Comparison of ENCODE assay signal across 1 cellular context in the genomic region with DNA sequence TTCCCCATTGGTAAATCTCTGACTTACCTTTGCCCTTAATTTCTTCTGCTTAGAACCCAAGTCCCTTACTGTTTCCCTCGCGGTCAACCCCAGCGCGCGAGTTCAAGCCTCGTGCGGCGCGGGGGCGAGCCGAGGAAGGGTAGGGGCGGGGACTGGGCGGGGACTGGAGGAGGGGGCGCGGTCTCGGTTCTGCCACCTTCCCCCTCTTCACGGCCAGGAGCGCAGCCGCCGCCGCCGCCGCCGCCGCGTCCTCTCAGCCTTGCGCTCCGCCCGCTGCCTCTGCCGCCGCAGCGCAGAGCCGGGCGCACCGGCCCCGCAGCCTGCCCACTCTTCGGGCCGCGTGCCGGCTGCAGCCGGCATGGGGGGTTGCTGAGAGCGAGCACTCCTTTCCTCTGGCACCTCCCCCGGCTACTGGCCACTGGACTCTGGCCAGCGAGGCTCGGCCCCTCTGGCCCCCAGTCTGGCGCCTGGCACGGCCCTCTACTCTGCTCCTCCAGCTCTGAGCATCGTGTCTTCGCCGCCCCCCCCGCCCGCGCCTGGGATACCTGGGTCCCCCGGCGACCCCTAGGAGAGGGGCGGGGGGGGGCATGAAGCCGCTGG.
TF ChIP-seq lines count a peak whose summit lies in the region.

A gene with protein sequence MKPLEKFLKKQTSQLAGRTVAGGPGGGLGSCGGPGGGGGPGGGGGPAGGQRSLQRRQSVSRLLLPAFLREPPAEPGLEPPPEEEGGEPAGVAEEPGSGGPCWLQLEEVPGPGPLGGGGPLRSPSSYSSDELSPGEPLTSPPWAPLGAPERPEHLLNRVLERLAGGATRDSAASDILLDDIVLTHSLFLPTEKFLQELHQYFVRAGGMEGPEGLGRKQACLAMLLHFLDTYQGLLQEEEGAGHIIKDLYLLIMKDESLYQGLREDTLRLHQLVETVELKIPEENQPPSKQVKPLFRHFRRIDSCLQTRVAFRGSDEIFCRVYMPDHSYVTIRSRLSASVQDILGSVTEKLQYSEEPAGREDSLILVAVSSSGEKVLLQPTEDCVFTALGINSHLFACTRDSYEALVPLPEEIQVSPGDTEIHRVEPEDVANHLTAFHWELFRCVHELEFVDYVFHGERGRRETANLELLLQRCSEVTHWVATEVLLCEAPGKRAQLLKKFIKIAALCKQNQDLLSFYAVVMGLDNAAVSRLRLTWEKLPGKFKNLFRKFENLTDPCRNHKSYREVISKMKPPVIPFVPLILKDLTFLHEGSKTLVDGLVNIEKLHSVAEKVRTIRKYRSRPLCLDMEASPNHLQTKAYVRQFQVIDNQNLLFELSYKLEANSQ (plus strand): TSS at position 196 of the 600 bp plus-strand sequence. CDS start 392 bp downstream, at position 588.

TF ChIP-seq in H1, 55 proteins besides CTCF, POLR2A, EP300 and RAD21 (continued from another document):
- TF ChIP-seq SIN3A (conservative IDR thresholded peaks at IDR 0.05 in 1 of 2, IDR thresholded peaks at IDR 0.05 in 1 of 2; ENCODE audit: low read depth in 1 of 2, low read length in 2 of 2) (0 out of 4 replicates have a peak, but pooled peaks of 1 of the 2 experiments have one; percentile 30), SIX5 (IDR thresholded peaks at IDR 0.05; ENCODE audit: low read depth, low read length) (no peak), EGR1 (IDR thresholded peaks at IDR 0.05; ENCODE audit: borderline replicate concordance, low read depth, low read length) (peak; percentile 80), RFX5 (IDR thresholded peaks at IDR 0.05; ENCODE audit: borderline replicate concordance, low read depth, low read length) (no peak), EZH2 (IDR thresholded peaks at IDR 0.05; ENCODE audit: low read depth, low read length, severe bottlenecking) (no peak), POLR2AphosphoS5 (IDR thresholded peaks at IDR 0.05; ENCODE audit: low read depth, low read length) (0 out of 2 replicates have a peak, but pooled peaks have one; percentile 26), JUND (IDR thresholded peaks at IDR 0.05; ENCODE audit: low read length) (no peak), YY1 (IDR thresholded peaks at IDR 0.05; ENCODE audit: low read depth, low read length) (no peak), TAF1 (IDR thresholded peaks at IDR 0.05; ENCODE audit: low read depth, low read length) (peak; percentile 61; the same call in 1 of the 2 replicates), MAX (IDR thresholded peaks at IDR 0.05) (peak; percentile 80), KDM1A (IDR thresholded peaks at IDR 0.05; ENCODE audit: borderline replicate concordance, low read length) (no peak), TCF12 (IDR thresholded peaks at IDR 0.05; ENCODE audit: low read depth, low read length) (no peak), SP2 (IDR thresholded peaks at IDR 0.05; ENCODE audit: low read length) (no peak), PHF8 (conservative IDR thresholded peaks at IDR 0.05; ENCODE audit: low read depth, low read length) (peak; percentile 51; the same call in 1 of the 2 replicates), RXRA (IDR thresholded peaks at IDR 0.05; ENCODE audit: insufficient read depth, low read depth, low read length) (no peak), CHD2 (IDR thresholded peaks at IDR 0.05; ENCODE audit: low read length) (no peak), BRCA1 (IDR thresholded peaks at IDR 0.05; ENCODE audit: low read depth, low read length) (no peak), CHD1 (IDR thresholded peaks at IDR 0.05; ENCODE audit: low read depth, low read length) (no peak), MAFK (IDR thresholded peaks at IDR 0.05; ENCODE audit: low read depth, low read length) (no peak), NRF1 (IDR thresholded peaks at IDR 0.05; ENCODE audit: low read depth, low read length) (no peak), ZNF274 (IDR thresholded peaks at IDR 0.05; ENCODE audit: borderline replicate concordance, extremely low read depth, low read length) (no peak), JUN (IDR thresholded peaks at IDR 0.05; ENCODE audit: low read depth, low read length) (no peak), CBX5 (IDR thresholded peaks at IDR 0.05; ENCODE audit: low read depth, low read length) (no peak), BCL11A (IDR thresholded peaks at IDR 0.05; ENCODE audit: low read depth in 2 of 2, low read length in 2 of 2) (no peak), HDAC6 (IDR thresholded peaks at IDR 0.05; ENCODE audit: low read depth, low read length) (no peak), SIRT6 (IDR thresholded peaks at IDR 0.05; ENCODE audit: low read length) (no peak), SRF (IDR thresholded peaks at IDR 0.05; ENCODE audit: low read depth, low read length) (no peak), TAF7 (optimal IDR thresholded peaks at IDR 0.05; ENCODE audit: borderline replicate concordance, low read depth, low read length) (no peak), SUZ12 (IDR thresholded peaks at IDR 0.05; ENCODE audit: low read length) (no peak), GABPA (IDR thresholded peaks at IDR 0.05; ENCODE audit: borderline replicate concordance, insufficient read depth, low read length) (no peak), ASH2L (IDR thresholded peaks at IDR 0.05; ENCODE audit: low read length) (peak; percentile 58), KDM5A (IDR thresholded peaks at IDR 0.05; ENCODE audit: low read length) (no peak), GTF2F1 (IDR thresholded peaks at IDR 0.05; ENCODE audit: borderline replicate concordance, low read depth, low read length) (no peak), SAP30 (IDR thresholded peaks at IDR 0.05; ENCODE audit: insufficient read depth, insufficient replicate concordance, low read length) (no peak), RNF2 (IDR thresholded peaks at IDR 0.05; ENCODE audit: borderline replicate concordance, low read depth, low read length, missing control alignments, poor library complexity, severe bottlenecking) (no peak), BACH1 (IDR thresholded peaks at IDR 0.05; ENCODE audit: low read length) (no peak), CBX8 (IDR thresholded peaks at IDR 0.05; ENCODE audit: borderline replicate concordance, low read depth, low read length) (no peak)
- TF ChIP-seq, protein P1, sequence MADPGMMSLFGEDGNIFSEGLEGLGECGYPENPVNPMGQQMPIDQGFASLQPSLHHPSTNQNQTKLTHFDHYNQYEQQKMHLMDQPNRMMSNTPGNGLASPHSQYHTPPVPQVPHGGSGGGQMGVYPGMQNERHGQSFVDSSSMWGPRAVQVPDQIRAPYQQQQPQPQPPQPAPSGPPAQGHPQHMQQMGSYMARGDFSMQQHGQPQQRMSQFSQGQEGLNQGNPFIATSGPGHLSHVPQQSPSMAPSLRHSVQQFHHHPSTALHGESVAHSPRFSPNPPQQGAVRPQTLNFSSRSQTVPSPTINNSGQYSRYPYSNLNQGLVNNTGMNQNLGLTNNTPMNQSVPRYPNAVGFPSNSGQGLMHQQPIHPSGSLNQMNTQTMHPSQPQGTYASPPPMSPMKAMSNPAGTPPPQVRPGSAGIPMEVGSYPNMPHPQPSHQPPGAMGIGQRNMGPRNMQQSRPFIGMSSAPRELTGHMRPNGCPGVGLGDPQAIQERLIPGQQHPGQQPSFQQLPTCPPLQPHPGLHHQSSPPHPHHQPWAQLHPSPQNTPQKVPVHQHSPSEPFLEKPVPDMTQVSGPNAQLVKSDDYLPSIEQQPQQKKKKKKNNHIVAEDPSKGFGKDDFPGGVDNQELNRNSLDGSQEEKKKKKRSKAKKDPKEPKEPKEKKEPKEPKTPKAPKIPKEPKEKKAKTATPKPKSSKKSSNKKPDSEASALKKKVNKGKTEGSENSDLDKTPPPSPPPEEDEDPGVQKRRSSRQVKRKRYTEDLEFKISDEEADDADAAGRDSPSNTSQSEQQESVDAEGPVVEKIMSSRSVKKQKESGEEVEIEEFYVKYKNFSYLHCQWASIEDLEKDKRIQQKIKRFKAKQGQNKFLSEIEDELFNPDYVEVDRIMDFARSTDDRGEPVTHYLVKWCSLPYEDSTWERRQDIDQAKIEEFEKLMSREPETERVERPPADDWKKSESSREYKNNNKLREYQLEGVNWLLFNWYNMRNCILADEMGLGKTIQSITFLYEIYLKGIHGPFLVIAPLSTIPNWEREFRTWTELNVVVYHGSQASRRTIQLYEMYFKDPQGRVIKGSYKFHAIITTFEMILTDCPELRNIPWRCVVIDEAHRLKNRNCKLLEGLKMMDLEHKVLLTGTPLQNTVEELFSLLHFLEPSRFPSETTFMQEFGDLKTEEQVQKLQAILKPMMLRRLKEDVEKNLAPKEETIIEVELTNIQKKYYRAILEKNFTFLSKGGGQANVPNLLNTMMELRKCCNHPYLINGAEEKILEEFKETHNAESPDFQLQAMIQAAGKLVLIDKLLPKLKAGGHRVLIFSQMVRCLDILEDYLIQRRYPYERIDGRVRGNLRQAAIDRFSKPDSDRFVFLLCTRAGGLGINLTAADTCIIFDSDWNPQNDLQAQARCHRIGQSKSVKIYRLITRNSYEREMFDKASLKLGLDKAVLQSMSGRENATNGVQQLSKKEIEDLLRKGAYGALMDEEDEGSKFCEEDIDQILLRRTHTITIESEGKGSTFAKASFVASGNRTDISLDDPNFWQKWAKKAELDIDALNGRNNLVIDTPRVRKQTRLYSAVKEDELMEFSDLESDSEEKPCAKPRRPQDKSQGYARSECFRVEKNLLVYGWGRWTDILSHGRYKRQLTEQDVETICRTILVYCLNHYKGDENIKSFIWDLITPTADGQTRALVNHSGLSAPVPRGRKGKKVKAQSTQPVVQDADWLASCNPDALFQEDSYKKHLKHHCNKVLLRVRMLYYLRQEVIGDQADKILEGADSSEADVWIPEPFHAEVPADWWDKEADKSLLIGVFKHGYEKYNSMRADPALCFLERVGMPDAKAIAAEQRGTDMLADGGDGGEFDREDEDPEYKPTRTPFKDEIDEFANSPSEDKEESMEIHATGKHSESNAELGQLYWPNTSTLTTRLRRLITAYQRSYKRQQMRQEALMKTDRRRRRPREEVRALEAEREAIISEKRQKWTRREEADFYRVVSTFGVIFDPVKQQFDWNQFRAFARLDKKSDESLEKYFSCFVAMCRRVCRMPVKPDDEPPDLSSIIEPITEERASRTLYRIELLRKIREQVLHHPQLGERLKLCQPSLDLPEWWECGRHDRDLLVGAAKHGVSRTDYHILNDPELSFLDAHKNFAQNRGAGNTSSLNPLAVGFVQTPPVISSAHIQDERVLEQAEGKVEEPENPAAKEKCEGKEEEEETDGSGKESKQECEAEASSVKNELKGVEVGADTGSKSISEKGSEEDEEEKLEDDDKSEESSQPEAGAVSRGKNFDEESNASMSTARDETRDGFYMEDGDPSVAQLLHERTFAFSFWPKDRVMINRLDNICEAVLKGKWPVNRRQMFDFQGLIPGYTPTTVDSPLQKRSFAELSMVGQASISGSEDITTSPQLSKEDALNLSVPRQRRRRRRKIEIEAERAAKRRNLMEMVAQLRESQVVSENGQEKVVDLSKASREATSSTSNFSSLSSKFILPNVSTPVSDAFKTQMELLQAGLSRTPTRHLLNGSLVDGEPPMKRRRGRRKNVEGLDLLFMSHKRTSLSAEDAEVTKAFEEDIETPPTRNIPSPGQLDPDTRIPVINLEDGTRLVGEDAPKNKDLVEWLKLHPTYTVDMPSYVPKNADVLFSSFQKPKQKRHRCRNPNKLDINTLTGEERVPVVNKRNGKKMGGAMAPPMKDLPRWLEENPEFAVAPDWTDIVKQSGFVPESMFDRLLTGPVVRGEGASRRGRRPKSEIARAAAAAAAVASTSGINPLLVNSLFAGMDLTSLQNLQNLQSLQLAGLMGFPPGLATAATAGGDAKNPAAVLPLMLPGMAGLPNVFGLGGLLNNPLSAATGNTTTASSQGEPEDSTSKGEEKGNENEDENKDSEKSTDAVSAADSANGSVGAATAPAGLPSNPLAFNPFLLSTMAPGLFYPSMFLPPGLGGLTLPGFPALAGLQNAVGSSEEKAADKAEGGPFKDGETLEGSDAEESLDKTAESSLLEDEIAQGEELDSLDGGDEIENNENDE (IDR thresholded peaks at IDR 0.05; ENCODE audit: insufficient replicate concordance, low read length) = no peak
- TF ChIP-seq, protein P2, sequence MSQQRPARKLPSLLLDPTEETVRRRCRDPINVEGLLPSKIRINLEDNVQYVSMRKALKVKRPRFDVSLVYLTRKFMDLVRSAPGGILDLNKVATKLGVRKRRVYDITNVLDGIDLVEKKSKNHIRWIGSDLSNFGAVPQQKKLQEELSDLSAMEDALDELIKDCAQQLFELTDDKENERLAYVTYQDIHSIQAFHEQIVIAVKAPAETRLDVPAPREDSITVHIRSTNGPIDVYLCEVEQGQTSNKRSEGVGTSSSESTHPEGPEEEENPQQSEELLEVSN (IDR thresholded peaks at IDR 0.05) = peak; percentile 88
- TF ChIP-seq, protein P3, sequence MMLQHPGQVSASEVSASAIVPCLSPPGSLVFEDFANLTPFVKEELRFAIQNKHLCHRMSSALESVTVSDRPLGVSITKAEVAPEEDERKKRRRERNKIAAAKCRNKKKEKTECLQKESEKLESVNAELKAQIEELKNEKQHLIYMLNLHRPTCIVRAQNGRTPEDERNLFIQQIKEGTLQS (IDR thresholded peaks at IDR 0.05; ENCODE audit: insufficient read depth, low read depth, low read length) = no peak
- TF ChIP-seq, protein P4, sequence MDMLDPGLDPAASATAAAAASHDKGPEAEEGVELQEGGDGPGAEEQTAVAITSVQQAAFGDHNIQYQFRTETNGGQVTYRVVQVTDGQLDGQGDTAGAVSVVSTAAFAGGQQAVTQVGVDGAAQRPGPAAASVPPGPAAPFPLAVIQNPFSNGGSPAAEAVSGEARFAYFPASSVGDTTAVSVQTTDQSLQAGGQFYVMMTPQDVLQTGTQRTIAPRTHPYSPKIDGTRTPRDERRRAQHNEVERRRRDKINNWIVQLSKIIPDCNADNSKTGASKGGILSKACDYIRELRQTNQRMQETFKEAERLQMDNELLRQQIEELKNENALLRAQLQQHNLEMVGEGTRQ (IDR thresholded peaks at IDR 0.05; ENCODE audit: low read length) = no peak
